Comparison of ENCODE assay signal across 7 cellular contexts in genomic region chr4:24471623-24472510, GRCh38.
A peak's percentile ranks its signal among the peaks of the same experiment; 100 is the strongest.
DNase-seq lines count a peak whose midpoint lies in the region; ATAC-seq, FAIRE-seq and TF ChIP-seq lines count a peak whose summit lies in the region.

No MANE protein-coding gene starts in this region.

- TF ChIP-seq POLR2A in GM12892 (IDR thresholded peaks at IDR 0.05; ENCODE audit: low read depth, low read length) (no peak), upper lobe of left lung (IDR thresholded peaks at IDR 0.05) (no peak)

- intact Hi-C loops in mucosa of descending colon (cut with DNase I, micrococcal nuclease), result no loop called here

- H3K4me1 ChIP-seq in SJCRH30 (no peaks in the 10 kb centered on the region), duodenal mucosa (ENCODE audit: control insufficient read depth in 1 of 2, insufficient read depth in 2 of 2, low read length in 2 of 2) (peaks cover 14 to 17% of the 10 kb centered on the region in 2 donors), mucosa of descending colon (ENCODE audit: low read depth) (peaks cover 14% of the 10 kb centered on the region), upper lobe of left lung (peaks cover 33 to 46% (median 35%) of the 10 kb centered on the region in 4 donors)

- H3K36me3 ChIP-seq in SJCRH30, result no peaks in the 10 kb centered on the region
- H3K36me3 ChIP-seq in duodenal mucosa (ENCODE audit: control insufficient read depth in 1 of 2, insufficient read depth in 2 of 2, low read length in 2 of 2), result no peaks in the 10 kb centered on the region
- no peaks in the 10 kb centered on the region for H3K36me3 ChIP-seq in mucosa of descending colon (ENCODE audit: low read depth)
- no peaks in the 10 kb centered on the region for H3K36me3 ChIP-seq in upper lobe of left lung

- 1 to 4% methylated on average over 37 to 49 of the region's 68 CpGs for WGBS in upper lobe of left lung, 2 donors

- TF ChIP-seq CTCF in mucosa of descending colon (IDR thresholded peaks at IDR 0.05), result no peak
- TF ChIP-seq CTCF in upper lobe of left lung (IDR thresholded peaks at IDR 0.05), result no peak

- TF ChIP-seq EP300 in upper lobe of left lung (IDR thresholded peaks at IDR 0.05), result no peak

- peak overlapping the region; percentile 65 for H3K4me3 ChIP-seq in SJCRH30
- H3K4me3 ChIP-seq in duodenal mucosa (ENCODE audit: low read depth in 1 of 2, low read length in 2 of 2), result peak overlapping the region; percentile 50 to 73
- H3K4me3 ChIP-seq in mucosa of descending colon, result no peak overlapping the region
- peak overlapping the region; percentile 3 to 76 (median 58) for H3K4me3 ChIP-seq in upper lobe of left lung

- H3K27ac ChIP-seq in SJCRH30 (no peak overlapping the region), duodenal mucosa (ENCODE audit: low read depth, low read length) (no peak overlapping the region), upper lobe of left lung (peak overlapping the region in 2 of 4 donors; percentile 11 to 49)

- H3K27me3 ChIP-seq in SJCRH30, result peaks cover 21% of the 10 kb centered on the region
- H3K27me3 ChIP-seq in duodenal mucosa (ENCODE audit: control insufficient read depth in 1 of 2, insufficient read depth in 2 of 2, low read length in 2 of 2), result peaks cover 30 to 52% of the 10 kb centered on the region in 2 donors
- peaks cover 0 to 32% (median 16%) of the 10 kb centered on the region in 4 donors for H3K27me3 ChIP-seq in upper lobe of left lung

- H3K9me3 ChIP-seq in SJCRH30 (replicated peaks) (no peaks in the 10 kb centered on the region), duodenal mucosa (ENCODE audit: control insufficient read depth in 1 of 2, low read length in 2 of 2) (no peaks in the 10 kb centered on the region), mucosa of descending colon (no peaks in the 10 kb centered on the region), upper lobe of left lung (no peaks in the 10 kb centered on the region)

- peak; percentile 27 for DNase-seq in GM12892 (ENCODE audit: insufficient read length)
- DNase-seq in SJCRH30, result no peak
- DNase-seq in mucosa of descending colon, result peak; percentile 12 to 53 (median 39)
- DNase-seq in upper lobe of left lung, result peak in 1 of 2 donors; percentile 85
- DNase-seq in NOMO-1 (lab: John Stamatoyannopoulos, UW; ENCODE audit: unreplicated experiment in 2 of 2), result no peak

- H3K9ac ChIP-seq in duodenal mucosa (ENCODE audit: low read depth in 1 of 2, low read length in 2 of 2), result no peak overlapping the region

- ATAC-seq in mucosa of descending colon (no peak), upper lobe of left lung (ENCODE audit: low FRiP score in 2 of 2) (peak in 1 of 2 donors; percentile 12), HG03460 (IDR thresholded peaks at IDR 0.05; ENCODE audit: unreplicated experiment) (no peak)

- FAIRE-seq in GM12892 (lab: Jason Lieb, UNC), result no peak

Comparison
In these comparisons a context has a peak if more than half of its experiments do, and no peak if none do; other contexts are left out.
1. DNase-seq: peak in GM12892 (single experiment) and mucosa of descending colon (3 of 3); none in SJCRH30 (0 of 2) and NOMO-1 (0 of 2).